Comparison of ENCODE assay signal across 9 cellular contexts in genomic region chr2:64838817-64839216, GRCh38.
DNase-seq lines count a peak whose midpoint lies in the region; ATAC-seq and TF ChIP-seq lines count a peak whose summit lies in the region.
"Had no signal": no experiment of that assay in that cellular context is flagged by ENCODE, and none has a peak within 500 bp of the region (broad histone marks: within the 10 kb centered on the region; RNA-seq: fewer than 3 reads in every experiment).

No MANE protein-coding gene starts in this region.

- H3K27me3 ChIP-seq in adrenal gland: no peaks in the 10 kb centered on the region
- no peaks in the 10 kb centered on the region for H3K27me3 ChIP-seq in vagina
- no peaks in the 10 kb centered on the region for H3K27me3 ChIP-seq in BE2C

- H3K27ac ChIP-seq in adrenal gland (no peak overlapping the region), vagina (peak overlapping the region; percentile 77)

- whole genome bisulfite sequencing in adrenal gland, 4 donors: 47 to 63% (median 58%) methylated on average over 5 to 8 of the region's 8 CpGs

- intact Hi-C loops in left cardiac atrium (cut with DNase I): no loop called here
- intact Hi-C loops in Right ventricle myocardium inferior (cut with DNase I): no loop called here
- intact Hi-C loops in adrenal gland (cut with DNase I): no loop called here
- intact Hi-C loops in vagina (cut with DNase I): loop anchor here (10.0 kb wide), 1 partner anchor 54 kb away; no protein-coding TSS in a partner anchor

- H3K4me3 ChIP-seq in adrenal gland: no peak overlapping the region
- H3K4me3 ChIP-seq in vagina: no peak overlapping the region
- no peak overlapping the region for H3K4me3 ChIP-seq in BE2C (ENCODE audit: low read depth, low read length)

- peak in 1 of 2 donors; percentile 55 for ATAC-seq in left cardiac atrium
- ATAC-seq in Right ventricle myocardium inferior: no peak
- no peak for ATAC-seq in GM18907 (IDR thresholded peaks at IDR 0.05; ENCODE audit: unreplicated experiment)

- no peaks in the 10 kb centered on the region for H3K36me3 ChIP-seq in adrenal gland (replicated peaks in 1 of 2)
- H3K36me3 ChIP-seq in vagina: no peaks in the 10 kb centered on the region
- no peaks in the 10 kb centered on the region for H3K36me3 ChIP-seq in BE2C

- H3K4me1 ChIP-seq in adrenal gland (replicated peaks in 1 of 2): peaks cover 0 to 17% of the 10 kb centered on the region in 2 donors
- H3K4me1 ChIP-seq in vagina: peaks cover 54% of the 10 kb centered on the region
- no peaks in the 10 kb centered on the region for H3K4me1 ChIP-seq in BE2C

- peak; percentile 31 for DNase-seq in left cardiac atrium
- DNase-seq in Right ventricle myocardium inferior (ENCODE audit: missing footprints): no peak
- DNase-seq in adrenal gland: peak in 4 of 7 donors; percentile 25 to 72 (median 46)
- peak; percentile 92 for DNase-seq in kidney glomerular epithelial cell (lab: John Stamatoyannopoulos, UW)
- no peak for DNase-seq in vagina (ENCODE audit: extremely low spot score in 2 of 2)
- DNase-seq in occipital lobe (lab: John Stamatoyannopoulos, UW): no peak
- DNase-seq in BE2C: no peak
- DNase-seq: NCI-H2081 treated with DMSO at 0.1 percent for 48 hours had no signal

- H3K9me3 ChIP-seq in adrenal gland (replicated peaks in 1 of 3) (no peaks in the 10 kb centered on the region), vagina (no peaks in the 10 kb centered on the region), BE2C (no peaks in the 10 kb centered on the region)

- TF ChIP-seq CTCF in adrenal gland (IDR thresholded peaks at IDR 0.05) (no peak), vagina (IDR thresholded peaks at IDR 0.05) (no peak), BE2C (IDR thresholded peaks at IDR 0.05; ENCODE audit: low read depth, low read length) (no peak)

- no peak for TF ChIP-seq POLR2A in adrenal gland (IDR thresholded peaks at IDR 0.05)
- no peak for TF ChIP-seq POLR2A in vagina (IDR thresholded peaks at IDR 0.05)

Comparison
In these comparisons a context has a peak if more than half of its experiments do, and no peak if none do; other contexts are left out.
1. DNase-seq: peak in left cardiac atrium (single experiment), adrenal gland (4 of 7) and kidney glomerular epithelial cell (single experiment); none in Right ventricle myocardium inferior (single experiment), vagina (0 of 2), occipital lobe (single experiment) and BE2C (single experiment).